Comparison of ENCODE assay signal across 8 cellular contexts in the genomic region with DNA sequence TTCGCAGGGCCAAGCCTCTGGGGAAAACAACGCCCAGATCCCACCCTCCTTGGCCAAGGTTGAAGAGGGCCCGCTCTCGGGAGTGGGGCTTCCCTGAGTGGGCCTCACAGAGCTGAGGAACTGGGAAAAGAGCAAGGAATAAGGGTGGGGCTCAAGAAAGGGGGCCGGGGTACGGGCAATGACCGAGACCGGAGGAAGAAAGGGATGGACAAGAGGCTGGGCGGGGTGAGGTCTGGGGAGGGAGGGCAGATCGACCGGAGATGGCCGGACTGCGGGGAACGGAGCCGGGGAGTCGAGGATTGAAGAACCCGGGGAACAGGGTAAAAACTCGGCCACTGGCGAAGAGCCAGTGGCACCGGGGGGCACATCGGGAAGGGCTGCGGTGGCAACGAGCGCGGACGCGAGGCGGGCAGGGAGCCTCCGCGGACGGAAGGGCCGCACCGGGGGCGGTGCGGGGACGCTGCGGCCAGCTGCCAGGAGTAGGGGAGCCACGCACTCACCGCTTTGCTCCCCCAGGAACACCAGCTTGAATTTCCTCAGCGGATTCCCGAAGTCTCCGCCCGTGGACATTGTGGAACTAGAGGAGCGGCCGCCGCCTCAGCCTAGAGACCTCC. TPM values are rescaled to one million over a fixed set of nuclear protein-coding genes. Genes with fewer than 3 reads are reported as not detected.
DNase-seq lines count a peak whose midpoint lies in the region; ATAC-seq, FAIRE-seq and TF ChIP-seq lines count a peak whose summit lies in the region.

No MANE protein-coding gene starts in this region.

- no peak for TF ChIP-seq POLR2A in lower leg skin (IDR thresholded peaks at IDR 0.05)
- TF ChIP-seq POLR2A in stomach (IDR thresholded peaks at IDR 0.05), result no peak

- H3K27ac ChIP-seq in stomach, result peak overlapping the region; percentile 94 to 99 (median 97)

- H3K4me3 ChIP-seq in lower leg skin (ENCODE audit: low read depth, poor library complexity, severe bottlenecking) (peak overlapping the region; percentile 98), stomach (peak overlapping the region; percentile 70 to 96 (median 90))

- intact Hi-C loops in Right ventricle myocardium inferior (cut with DNase I), result no loop called here
- intact Hi-C loops in cardiac septum (cut with DNase I), result no loop called here
- intact Hi-C loops in lower leg skin (cut with DNase I; ENCODE audit: low total_unique reads), result no loop called here
- intact Hi-C loops in stomach (cut with DNase I; ENCODE audit: low total_unique reads), result no loop called here

- H3K9me3 ChIP-seq in stomach, result no peaks in the 10 kb centered on the region

- H3K36me3 ChIP-seq in stomach, result no peaks in the 10 kb centered on the region

- TF ChIP-seq CTCF in lower leg skin (IDR thresholded peaks at IDR 0.05) (no peak), stomach (IDR thresholded peaks at IDR 0.05) (no peak)

- H3K4me1 ChIP-seq in stomach, result peaks cover 18 to 49% (median 30%) of the 10 kb centered on the region in 4 donors

- peak; percentile 81 for DNase-seq in Right ventricle myocardium inferior (ENCODE audit: missing footprints)
- DNase-seq in cardiac septum (ENCODE audit: low spot score), result no peak
- DNase-seq in dedifferentiated amniotic fluid mesenchymal stem cell (ENCODE audit: extremely low spot score), result peak; percentile 19
- peak; percentile 44 to 92 for DNase-seq in lower leg skin (ENCODE audit: low spot score in 2 of 2)
- DNase-seq in stomach, result peak; percentile 37
- DNase-seq in GM19239 (ENCODE audit: insufficient read length, low spot score), result no peak

- peak; percentile 21 for ATAC-seq in Right ventricle myocardium inferior
- peak; percentile 2 for ATAC-seq in HG03066 (IDR thresholded peaks at IDR 0.05; ENCODE audit: low read depth, unreplicated experiment)
- peak; percentile 57 for ATAC-seq in SK-N-SH treated with all-trans-retinoic acid at 6 μM for 48 hours

- WGBS in lower leg skin, 2 donors, result 0 to 1% methylated on average over 40 to 44 of the region's 46 CpGs
- WGBS in stomach, 5 donors, result 0 to 1% (median 0%) methylated on average over 34 to 46 of the region's 46 CpGs

- TF ChIP-seq EP300 in stomach (IDR thresholded peaks at IDR 0.05), result no peak

- no peaks in the 10 kb centered on the region for H3K27me3 ChIP-seq in stomach

- FAIRE-seq in GM19239 (lab: Jason Lieb, UNC), result no peak

TF ChIP-seq in SK-N-SH treated with all-trans-retinoic acid at 6 μM for 48 hours, 23 proteins besides CTCF, POLR2A, EP300 and RAD21:
- TF ChIP-seq ZFP3 (CRISPR knock-in tag; IDR thresholded peaks at IDR 0.05) (no peak), ZC3H10 (CRISPR knock-in tag; IDR thresholded peaks at IDR 0.05) (no peak), ZNF565 (CRISPR knock-in tag; conservative IDR thresholded peaks at IDR 0.05; ENCODE audit: low read depth) (no peak), PPARA (CRISPR knock-in tag; IDR thresholded peaks at IDR 0.05; ENCODE audit: borderline replicate concordance) (no peak), RARB (CRISPR knock-in tag; IDR thresholded peaks at IDR 0.05) (no peak), OSR1 (CRISPR knock-in tag; IDR thresholded peaks at IDR 0.05) (no peak), GLIS3 (CRISPR knock-in tag; IDR thresholded peaks at IDR 0.05) (no peak), ESRRG (CRISPR knock-in tag; IDR thresholded peaks at IDR 0.05) (no peak), PATZ1 (CRISPR knock-in tag; IDR thresholded peaks at IDR 0.05; ENCODE audit: borderline replicate concordance) (no peak), TCF4 (CRISPR knock-in tag; IDR thresholded peaks at IDR 0.05; ENCODE audit: borderline replicate concordance) (no peak)
- TF ChIP-seq, protein P1, sequence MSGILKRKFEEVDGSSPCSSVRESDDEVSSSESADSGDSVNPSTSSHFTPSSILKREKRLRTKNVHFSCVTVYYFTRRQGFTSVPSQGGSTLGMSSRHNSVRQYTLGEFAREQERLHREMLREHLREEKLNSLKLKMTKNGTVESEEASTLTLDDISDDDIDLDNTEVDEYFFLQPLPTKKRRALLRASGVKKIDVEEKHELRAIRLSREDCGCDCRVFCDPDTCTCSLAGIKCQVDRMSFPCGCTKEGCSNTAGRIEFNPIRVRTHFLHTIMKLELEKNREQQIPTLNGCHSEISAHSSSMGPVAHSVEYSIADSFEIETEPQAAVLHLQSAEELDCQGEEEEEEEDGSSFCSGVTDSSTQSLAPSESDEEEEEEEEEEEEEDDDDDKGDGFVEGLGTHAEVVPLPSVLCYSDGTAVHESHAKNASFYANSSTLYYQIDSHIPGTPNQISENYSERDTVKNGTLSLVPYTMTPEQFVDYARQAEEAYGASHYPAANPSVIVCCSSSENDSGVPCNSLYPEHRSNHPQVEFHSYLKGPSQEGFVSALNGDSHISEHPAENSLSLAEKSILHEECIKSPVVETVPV (CRISPR knock-in tag; IDR thresholded peaks at IDR 0.05), result no peak
TF ChIP-seq in SK-N-SH treated with all-trans-retinoic acid at 6 μM for 48 hours: peak in this region for 0.

RNA-seq across cellular contexts. Expression of gene RAB6A, which starts 0.7 kb away (rescaled TPM):
- total RNA-seq in Right ventricle myocardium inferior (97.1 TPM), cardiac septum (135 TPM), lower leg skin (100 to 1,000 TPM; 119 to 178 (median 151) TPM), stomach (100 to 1,000 TPM in 2 of 5 donors, 10 to 100 TPM in 3; 43.2 to 373 (median 89.4) TPM)
- polyA plus RNA-seq in stomach, result 10 to 100 TPM; 34.7 to 64.5 (median 49.3) TPM

RNA-seq across cellular contexts. Expression of gene MRPL48, which starts 27.5 kb away (rescaled TPM):
- 45.1 TPM for total RNA-seq in Right ventricle myocardium inferior
- 30.8 TPM for total RNA-seq in cardiac septum
- 10 to 100 TPM; 15.2 to 26.4 (median 21.0) TPM for total RNA-seq in lower leg skin
- total RNA-seq in stomach, result 100 to 1,000 TPM in 1 of 5 donors, 10 to 100 TPM in 2, 1 to 10 TPM in 2; 1.2 to 118 (median 19.7) TPM
- 10 to 100 TPM; 36.1 to 50.5 (median 38.6) TPM for polyA plus RNA-seq in stomach

Comparison
In these comparisons a context has a peak if more than half of its experiments do, and no peak if none do; other contexts are left out.
1. DNase-seq: peak in Right ventricle myocardium inferior (single experiment), dedifferentiated amniotic fluid mesenchymal stem cell (single experiment), lower leg skin (2 of 2) and stomach (single experiment); none in cardiac septum (single experiment) and GM19239 (single experiment).
2. ATAC-seq: peak in every context shown above with its lines; median percentile 57 in SK-N-SH treated with all-trans-retinoic acid at 6 μM for 48 hours; 21 in Right ventricle myocardium inferior; 2 in HG03066.